Comparison of ENCODE assay signal across 10 cellular contexts in genomic region chr17:46872421-46872820, GRCh38. TPM values are rescaled to one million over a fixed set of nuclear protein-coding genes. Genes with fewer than 3 reads are reported as not detected.
"Had no signal": no experiment of that assay in that cellular context is flagged by ENCODE, and none has a peak within 500 bp of the region (broad histone marks: within the 10 kb centered on the region; RNA-seq: fewer than 3 reads in every experiment).

No MANE protein-coding gene starts in this region.

- H2AFZ ChIP-seq: GM23338 had no signal

- FAIRE-seq: H1, H54 had no signal

- ATAC-seq: GM23338 had no signal

- DNase-seq: H9, HCEC 1CT, HFFc6, KBM-7 had no signal

- H3K4me3 Mint-ChIP-seq: GM23338, H9, HFFc6, IgD-negative memory B cell had no signal

- H3K4me2 ChIP-seq: GM23338 had no signal

- H3K27ac Mint-ChIP-seq: GM23338, H9, HFFc6, IgD-negative memory B cell had no signal

- H3K27ac ChIP-seq: HL-60 had no signal

- H3K9me3 Mint-ChIP-seq: GM23338, H9, HFFc6, IgD-negative memory B cell had no signal

- H3K4me3 ChIP-seq: GM23338 had no signal

- H3K4me1 Mint-ChIP-seq: GM23338 had no signal

RNA-seq across cellular contexts. Expression of gene WNT9B, which starts 21.0 kb away (rescaled TPM):
- total RNA-seq: H1, HFFc6, HT1080 had no signal
- polyA plus RNA-seq: GM23338, IgD-negative memory B cell had no signal
